In the genomic region with DNA sequence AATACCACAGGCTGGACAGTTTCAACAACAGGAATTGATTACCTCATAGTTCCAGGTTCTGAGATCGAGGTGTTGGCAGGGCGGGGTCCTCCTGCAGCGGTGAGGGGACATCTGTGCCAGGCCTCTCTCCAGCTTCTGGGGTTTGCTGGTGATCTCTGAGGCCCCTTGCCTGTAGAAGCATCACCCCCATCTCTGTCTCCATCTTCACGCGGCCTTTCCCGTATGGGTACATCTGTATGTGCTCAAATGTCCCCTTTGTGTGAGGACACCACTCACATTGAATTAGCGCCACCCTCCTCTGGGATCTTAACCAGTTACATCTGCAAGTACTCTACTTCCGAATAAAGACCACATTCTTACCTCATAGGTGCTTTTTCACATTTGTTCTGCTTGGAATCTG, we compare ENCODE assay signal across 26 cellular contexts.
"Had no signal": no experiment of that assay in that cellular context is flagged by ENCODE, and none has a peak within 500 bp of the region (broad histone marks: within the 10 kb centered on the region; RNA-seq: fewer than 3 reads in every experiment).

No MANE protein-coding gene starts in this region.

- H3K27ac ChIP-seq: left lung, lower lobe of right lung, pancreas, right atrium auricular region, right lobe of liver, skin epidermis, stomach, testis, thyroid gland, transverse colon, upper lobe of left lung had no signal

- ATAC-seq: left colon; left lung; lower lobe of right lung; naive thymus-derived CD8-positive, alpha-beta T cell; pancreas; right lobe of liver; stimulated activated naive B cell treated with anti-CD40 and anti-IgM and Interleukin-4, amounts not matched to agents 10 μg/mL and 1 μg/mL and 100 μg/mL, for 72 hours; stimulated activated naive CD8-positive, alpha-beta T cell treated with anti-CD3 and anti-CD28 coated beads, Interleukin-15, Interleukin-2, amounts not matched to agents 100 U/mL and 50 U/mL, for 24 hours had no signal

- H3K4me3 ChIP-seq: left lung, lower lobe of right lung, pancreas, right atrium auricular region, right lobe of liver, skin epidermis, stomach, testis, thyroid gland, transverse colon, upper lobe of left lung had no signal

- FAIRE-seq: islet of Langerhans, kidney, pancreas had no signal

- DNase-seq: hypothalamus; immature natural killer cell; kidney; left colon; left lung; lower lobe of right lung; mammary epithelial cell; mesenchymal stem cell; naive thymus-derived CD8-positive, alpha-beta T cell; nucleus accumbens; pancreas; right lobe of liver; stimulated activated CD4-positive, alpha-beta T cell treated with anti-CD3 and anti-CD28 coated beads, Interleukin-12 subunit alpha, Interleukin-12 subunit beta, amount 100 ng/mL, for 4 hours; stimulated activated CD4-positive, alpha-beta T cell treated with anti-CD3 and anti-CD28 coated beads, Interleukin-15, amount 100 ng/mL, for 24 hours; stimulated activated CD4-positive, alpha-beta T cell treated with anti-CD3 and anti-CD28 coated beads, Interleukin-2, amount 100 ng/mL, for 24 hours; stimulated activated CD4-positive, alpha-beta T cell treated with anti-CD3 and anti-CD28 coated beads, Interleukin-4, amount 100 ng/mL, for 1 hour; stimulated activated naive B cell treated with anti-CD40 and anti-IgM and Interleukin-4, amounts not matched to agents 10 μg/mL and 1 μg/mL and 100 μg/mL, for 72 hours; stimulated activated naive CD8-positive, alpha-beta T cell treated with anti-CD3 and anti-CD28 coated beads, Interleukin-15, Interleukin-2, amounts not matched to agents 100 U/mL and 50 U/mL, for 24 hours; stomach; testis; thyroid gland; transverse colon had no signal

- H3K4me1 ChIP-seq: left lung, lower lobe of right lung, pancreas, right atrium auricular region, right lobe of liver, stomach, testis, thyroid gland, transverse colon, upper lobe of left lung had no signal

- H3K36me3 ChIP-seq: left lung, lower lobe of right lung, pancreas, right atrium auricular region, right lobe of liver, stomach, thyroid gland, transverse colon, upper lobe of left lung had no signal

- H3K27me3 ChIP-seq: pancreas, right atrium auricular region, right lobe of liver, testis, thyroid gland, transverse colon, upper lobe of left lung had no signal

- H3K9me3 ChIP-seq: left lung, lower lobe of right lung, pancreas, right atrium auricular region, right lobe of liver, testis, thyroid gland, transverse colon, upper lobe of left lung had no signal
